In genomic region chr4:158331863-158332262, GRCh38 we compare ENCODE assay signal across 32 cellular contexts.
"Had no signal": no experiment of that assay in that cellular context is flagged by ENCODE, and none has a peak within 500 bp of the region (broad histone marks: within the 10 kb centered on the region; RNA-seq: fewer than 3 reads in every experiment).

No MANE protein-coding gene starts in this region.

- H3K36me3 ChIP-seq: adrenal gland, ascending aorta, brain microvascular endothelial cell, breast epithelium, cardiac muscle cell had no signal

- H3K4me3 ChIP-seq: adrenal gland, ascending aorta, body of pancreas, breast epithelium, cardiac muscle cell had no signal

- H3K4me1 ChIP-seq: adrenal gland, ascending aorta, body of pancreas, breast epithelium had no signal

- H3K27ac ChIP-seq: adrenal gland, ascending aorta, body of pancreas, brain microvascular endothelial cell, breast epithelium, cardiac muscle cell had no signal

- H3K27me3 ChIP-seq: adrenal gland, ascending aorta, body of pancreas, brain microvascular endothelial cell, breast epithelium, cardiac muscle cell had no signal

- FAIRE-seq: astrocyte, bronchial epithelial cell had no signal

- DNase-seq: activated effector memory CD4-positive, alpha-beta T cell treated with anti-CD3 and anti-CD28 coated beads, Interleukin-2, amount 50 U/mL, for 16 hours; activated effector memory CD4-positive, alpha-beta T cell treated with Interleukin-2 at 50 U/mL for 16 hours; activated gamma-delta T cell; activated gamma-delta T cell treated with Interleukin-2 at 50 U/mL for 16 hours; activated naive CD4-positive, alpha-beta T cell; activated naive CD4-positive, alpha-beta T cell treated with anti-CD3 and anti-CD28 coated beads for 36 hours; activated naive CD4-positive, alpha-beta T cell treated with anti-CD3 and anti-CD28 coated beads, Interleukin-2, amount 10 ng/mL, durations not matched to agents 7 days and 5 days; activated naive CD4-positive, alpha-beta T cell treated with anti-CD3 and anti-CD28 coated beads, Interleukin-2, amount 50 U/mL, for 16 hours; activated naive CD4-positive, alpha-beta T cell treated with Interleukin-2 at 50 U/mL for 16 hours; activated naive CD8-positive, alpha-beta T cell treated with anti-CD3 and anti-CD28 coated beads for 36 hours; activated naive CD8-positive, alpha-beta T cell treated with anti-CD3 and anti-CD28 coated beads, Interleukin-2, amount 10 ng/mL, durations not matched to agents 7 days and 5 days; activated naive CD8-positive, alpha-beta T cell treated with anti-CD3 and anti-CD28 coated beads, Interleukin-2, amount 50 U/mL, for 24 hours; activated T-cell treated with anti-CD3 and anti-CD28 coated beads, Interleukin-2, amount 50 U/mL, for 4 hours; activated T-cell treated with anti-CD3 and anti-CD28 coated beads, Interleukin-2, amount 50 U/mL, for 48 hours; activated T-cell treated with anti-CD3 and anti-CD28 coated beads, Interleukin-2, amount 50 U/mL, for 72 hours; adrenal gland; amniotic stem cell; amygdala; anterior cingulate cortex; aorta; body of pancreas; brain microvascular endothelial cell; caudate nucleus; central memory CD4-positive, alpha-beta T cell; cerebellar nuclear complex had no signal

- H3K9me3 ChIP-seq: adrenal gland, ascending aorta, body of pancreas, breast epithelium had no signal

- ATAC-seq: activated naive CD4-positive, alpha-beta T cell treated with anti-CD3 and anti-CD28 coated beads, Interleukin-2, amount 50 U/mL, for 72 hours; activated naive CD8-positive, alpha-beta T cell treated with anti-CD3 and anti-CD28 coated beads, Interleukin-2, amount 50 U/mL, for 24 hours; activated T-cell treated with anti-CD3 and anti-CD28 coated beads, Interleukin-2, amount 50 U/mL, for 4 hours; activated T-cell treated with anti-CD3 and anti-CD28 coated beads, Interleukin-2, amount 50 U/mL, for 72 hours; activated T-helper 17 cell treated with anti-CD3 and anti-CD28 coated beads, Interleukin-2, amount 50 U/mL, for 72 hours; body of pancreas had no signal
